8 cellular contexts compared by ENCODE assay signal in the genomic region with DNA sequence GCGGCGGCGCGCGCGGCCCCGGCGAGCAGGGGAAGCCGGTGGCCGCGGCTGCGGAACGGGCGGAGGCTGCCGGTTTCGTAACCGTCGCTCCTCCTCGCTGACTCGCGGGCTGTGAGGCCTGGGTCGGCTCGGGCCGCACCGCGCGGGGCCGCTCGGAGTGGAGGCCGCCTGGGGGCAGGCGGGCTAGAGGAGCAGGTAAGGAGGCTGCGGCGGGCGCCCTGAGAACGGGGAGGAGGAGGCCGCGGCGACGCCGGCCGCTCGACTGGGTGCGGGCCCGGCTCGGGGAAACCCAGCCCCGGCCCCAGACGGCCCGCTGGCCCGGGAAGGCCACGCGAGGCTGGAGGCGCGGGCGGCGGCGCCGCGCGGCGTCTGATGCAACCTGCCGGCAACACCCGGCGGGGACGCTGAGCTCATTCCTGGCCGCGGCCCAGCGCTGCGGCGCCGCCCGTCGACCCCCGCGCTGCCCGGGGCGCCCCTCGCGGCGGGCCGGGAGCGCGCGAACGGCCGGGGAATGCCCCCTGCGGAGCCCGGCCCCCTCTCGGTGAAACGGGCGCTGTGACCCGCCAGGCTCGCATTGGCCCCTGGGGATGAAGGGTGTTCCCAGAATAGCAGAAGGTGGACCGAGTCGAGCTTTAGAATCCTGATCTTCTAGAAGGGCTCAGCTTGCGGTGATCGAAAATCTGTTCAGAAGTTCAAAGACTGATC. TPM values are rescaled to one million over a fixed set of nuclear protein-coding genes. Genes with fewer than 3 reads are reported as not detected.
DNase-seq lines count a peak whose midpoint lies in the region; ATAC-seq and TF ChIP-seq lines count a peak whose summit lies in the region.

A gene (plus strand): TSS at position 9 of the 705 bp plus-strand sequence. CDS start 5,531 bp downstream, outside the sequence.

- H3K4me3 Mint-ChIP-seq in activated CD4-positive, alpha-beta memory T cell treated with anti-CD3 and anti-CD28 coated beads for 36 hours: peak within 1 kb of the TSS; percentile 87
- H3K4me3 Mint-ChIP-seq in endothelial cell (ENCODE audit: unreplicated experiment): peak within 1 kb of the TSS; percentile 93

- H3K27ac Mint-ChIP-seq in activated CD4-positive, alpha-beta memory T cell treated with anti-CD3 and anti-CD28 coated beads for 36 hours: peak within 1 kb of the TSS; percentile 81
- peak within 1 kb of the TSS; percentile 14 for H3K27ac Mint-ChIP-seq in endothelial cell (ENCODE audit: unreplicated experiment)

- intact Hi-C loops in activated CD4-positive, alpha-beta memory T cell treated with anti-CD3 and anti-CD28 coated beads for 36 hours (cut with micrococcal nuclease): loop anchor here (2.0 to 10.0 kb wide), 4 partner anchors 71 to 423 kb away; a partner anchor contains a TSS
- intact Hi-C loops in stomach (cut with DNase I; ENCODE audit: low total_unique reads): no loop called here

- ATAC-seq in HG02798 (IDR thresholded peaks at IDR 0.05; ENCODE audit: poor library complexity, unreplicated experiment): peak; percentile 55

- no peaks in the 10 kb centered on the region for H3K27me3 ChIP-seq in stomach

- peaks cover 16% of the 10 kb centered on the region for H3K36me3 Mint-ChIP-seq in activated CD4-positive, alpha-beta memory T cell treated with anti-CD3 and anti-CD28 coated beads for 36 hours
- no peaks in the 10 kb centered on the region for H3K36me3 Mint-ChIP-seq in endothelial cell (ENCODE audit: low read depth, unreplicated experiment)

- TF ChIP-seq POLR2A in GM15510 (IDR thresholded peaks at IDR 0.05; ENCODE audit: borderline replicate concordance, extremely low read depth, insufficient read length) (peak; percentile 92), stomach (IDR thresholded peaks at IDR 0.05) (no peak)

- TF ChIP-seq CTCF in AG04449 (IDR thresholded peaks at IDR 0.05; ENCODE audit: insufficient read depth, low read length, missing control alignments) (peak; percentile 30), endothelial cell (IDR thresholded peaks at IDR 0.05; ENCODE audit: unreplicated experiment) (peak; percentile 7), stomach (IDR thresholded peaks at IDR 0.05) (peak in 2 of 7 experiments; percentile 8 to 31)

- no peak for DNase-seq in AG04449 (ENCODE audit: low read depth, low spot score)
- peak; percentile 22 to 74 for DNase-seq in NCI-H1930 (lab: John Stamatoyannopoulos, UW)
- peak; percentile 66 for DNase-seq in activated CD4-positive, alpha-beta memory T cell treated with anti-CD3 and anti-CD28 coated beads for 36 hours
- peak; percentile 67 for DNase-seq in endothelial cell (ENCODE audit: low spot score)
- no peak for DNase-seq in mucosa of gallbladder (ENCODE audit: low spot score)
- DNase-seq in stomach: peak; percentile 55

- H3K36me3 ChIP-seq in stomach: peaks cover 0 to 4% (median 0%) of the 10 kb centered on the region in 4 donors

- peaks cover 20 to 57% (median 45%) of the 10 kb centered on the region in 4 donors for H3K4me1 ChIP-seq in stomach

- no peaks in the 10 kb centered on the region for H3K9me3 Mint-ChIP-seq in activated CD4-positive, alpha-beta memory T cell treated with anti-CD3 and anti-CD28 coated beads for 36 hours
- no peaks in the 10 kb centered on the region for H3K9me3 Mint-ChIP-seq in endothelial cell (ENCODE audit: unreplicated experiment)

- H3K4me1 Mint-ChIP-seq in activated CD4-positive, alpha-beta memory T cell treated with anti-CD3 and anti-CD28 coated beads for 36 hours (ENCODE audit: low read depth): peaks cover 45% of the 10 kb centered on the region
- H3K4me1 Mint-ChIP-seq in endothelial cell (ENCODE audit: unreplicated experiment): peaks cover 26% of the 10 kb centered on the region

- peak within 1 kb of the TSS; percentile 94 to 99 (median 98) for H3K27ac ChIP-seq in stomach

- CTCF ChIA-PET in AG04449 (lab: Yijun Ruan, JAX): interaction anchor here (0.8 to 2.6 kb wide), 8 partner anchors 10 to 421 kb away, joined by 3 to 17 read pairs (median 3); a partner anchor contains a TSS
- CTCF ChIA-PET in activated CD4-positive, alpha-beta memory T cell treated with anti-CD3 and anti-CD28 coated beads for 36 hours (lab: Charles Lee): interaction anchor here (0.8 to 2.5 kb wide), 8 partner anchors 7 to 197 kb away, joined by 3 to 11 read pairs (median 4); a partner anchor contains a TSS

- WGBS in stomach, 5 donors: 0 to 1% (median 0%) methylated on average over 13 to 93 of the region's 96 CpGs

- H3K9me3 ChIP-seq in stomach: no peaks in the 10 kb centered on the region

- no peak for TF ChIP-seq EP300 in stomach (IDR thresholded peaks at IDR 0.05)

- POLR2A ChIA-PET in AG04449 (lab: Yijun Ruan, JAX): interaction anchor here (0.7 to 1.6 kb wide), 7 partner anchors 14 to 197 kb away, joined by 3 to 5 read pairs (median 4); a partner anchor contains a TSS
- POLR2A ChIA-PET in activated CD4-positive, alpha-beta memory T cell treated with anti-CD3 and anti-CD28 coated beads for 36 hours (lab: Charles Lee): interaction anchor here (1.1 to 2.5 kb wide), 10 partner anchors 9 to 446 kb away, joined by 4 to 15 read pairs (median 5); a partner anchor contains a TSS

- H3K4me3 ChIP-seq in AG04449 (ENCODE audit: low read depth, low read length): peak within 1 kb of the TSS; percentile 90
- H3K4me3 ChIP-seq in stomach: peak within 1 kb of the TSS; percentile 62 to 97 (median 79)

- no peaks in the 10 kb centered on the region for H3K27me3 Mint-ChIP-seq in activated CD4-positive, alpha-beta memory T cell treated with anti-CD3 and anti-CD28 coated beads for 36 hours
- peaks cover 4% of the 10 kb centered on the region for H3K27me3 Mint-ChIP-seq in endothelial cell (ENCODE audit: unreplicated experiment)

RNA-seq across cellular contexts. Expression of the gene that starts here (rescaled TPM):
- 10 to 100 TPM; 30.6 to 30.9 TPM for total RNA-seq in activated CD4-positive, alpha-beta memory T cell treated with anti-CD3 and anti-CD28 coated beads for 36 hours
- 20.7 TPM for total RNA-seq in endothelial cell (ENCODE audit: unreplicated experiment)
- 18.0 TPM for total RNA-seq in mucosa of gallbladder
- total RNA-seq in stomach: 10 to 100 TPM in 4 of 5 donors, 1 to 10 TPM in 1; 4.7 to 40.9 (median 19.4) TPM
- 10 to 100 TPM; 13.8 to 29.9 (median 16.5) TPM for polyA plus RNA-seq in stomach

Comparison
In these comparisons a context has a peak if more than half of its experiments do, and no peak if none do; other contexts are left out.
1. DNase-seq: peak in NCI-H1930 (2 of 2), activated CD4-positive, alpha-beta memory T cell treated with anti-CD3 and anti-CD28 coated beads for 36 hours (single experiment), endothelial cell (single experiment) and stomach (single experiment); none in AG04449 (single experiment) and mucosa of gallbladder (single experiment).